17 cellular contexts compared by ENCODE assay signal in the genomic region with DNA sequence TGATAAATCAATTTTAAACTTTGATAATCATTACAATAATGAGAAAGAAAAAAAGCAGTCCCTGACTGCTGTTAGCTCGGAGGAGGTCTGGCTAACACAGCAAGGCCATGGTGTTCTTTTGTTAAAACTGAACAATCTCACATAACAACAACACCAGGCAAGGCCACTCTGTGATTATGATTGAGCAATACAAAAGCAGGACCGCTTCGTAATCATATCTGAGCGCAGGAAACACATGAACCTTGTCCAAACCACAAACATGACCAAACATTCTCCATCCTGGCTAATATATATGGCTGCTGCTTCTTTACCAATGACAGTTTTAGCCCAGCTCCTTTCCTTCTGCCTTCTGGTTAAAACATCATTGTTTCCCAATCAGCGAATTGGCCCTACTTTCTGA.
DNase-seq lines count a peak whose midpoint lies in the region; ATAC-seq and TF ChIP-seq lines count a peak whose summit lies in the region.
"Had no signal": no experiment of that assay in that cellular context is flagged by ENCODE, and none has a peak within 500 bp of the region (broad histone marks: within the 10 kb centered on the region; RNA-seq: fewer than 3 reads in every experiment).

No MANE protein-coding gene starts in this region.

- ATAC-seq in HG02938 (IDR thresholded peaks at IDR 0.05; ENCODE audit: unreplicated experiment) = no peak
- ATAC-seq in GM19351 (IDR thresholded peaks at IDR 0.05; ENCODE audit: unreplicated experiment) = no peak
- ATAC-seq: GM12878 had no signal

- TF ChIP-seq CTCF in cardiac fibroblast (IDR thresholded peaks at IDR 0.05; ENCODE audit: low read depth, low read length) = no peak

- no peak overlapping the region for H3K4me3 ChIP-seq in cardiac fibroblast (replicated peaks in 1 of 2; ENCODE audit: low read depth in 2 of 2, low read length in 2 of 2)
- H3K4me3 ChIP-seq: GM12878, ovary, stomach, uterus had no signal

- DNase-seq in EH (ENCODE audit: low read depth) (peak; percentile 54), M059J (ENCODE audit: low read depth) (peak; percentile 12), cardiac fibroblast (ENCODE audit: low read depth in 2 of 2) (peak; percentile 76 to 89), non-pigmented ciliary epithelial cell (ENCODE audit: low read depth) (peak; percentile 37), NCI-H2029 (lab: John Stamatoyannopoulos, UW) (no peak), DMS53 treated with DMSO at 0.1 percent for 48 hours (lab: John Stamatoyannopoulos, UW; ENCODE audit: unreplicated experiment) (no peak)
- DNase-seq: activated CD4-positive, CD25-positive, alpha-beta regulatory T cell treated with anti-CD3 and anti-CD28 coated beads, Interleukin-2, amount 50 U/mL, for 72 hours; activated naive CD4-positive, alpha-beta T cell treated with anti-CD3 and anti-CD28 coated beads, Interleukin-2, amount 50 U/mL, for 16 hours; CD4-positive, CD25-positive, alpha-beta regulatory T cell; hippocampal formation; NCI-H1930; stomach had no signal

Comparison
In these comparisons a context has a peak if more than half of its experiments do, and no peak if none do; other contexts are left out.
1. DNase-seq: peak in EH (single experiment), M059J (single experiment), cardiac fibroblast (2 of 2) and non-pigmented ciliary epithelial cell (single experiment); none in NCI-H2029 (single experiment) and DMS53 treated with DMSO at 0.1 percent for 48 hours (single experiment).